In genomic region chr9:20564650-20565049, GRCh38 we compare ENCODE assay signal across 21 cellular contexts. TPM values are rescaled to one million over a fixed set of nuclear protein-coding genes. Genes with fewer than 3 reads are reported as not detected.
DNase-seq lines count a peak whose midpoint lies in the region; ATAC-seq, FAIRE-seq and TF ChIP-seq lines count a peak whose summit lies in the region.
"Had no signal": no experiment of that assay in that cellular context is flagged by ENCODE, and none has a peak within 500 bp of the region (broad histone marks: within the 10 kb centered on the region; RNA-seq: fewer than 3 reads in every experiment).

No MANE protein-coding gene starts in this region.

- H2AFZ ChIP-seq in Karpas-422 (ENCODE audit: low read length) (no peak overlapping the region), GM12878 (ENCODE audit: control insufficient read depth, low read depth, low read length) (no peak overlapping the region), mammary epithelial cell (ENCODE audit: low read depth, low read length) (no peak overlapping the region)
- H2AFZ ChIP-seq: GM23248 had no signal

- DNase-seq in DMS79 (lab: John Stamatoyannopoulos, UW), result peak; percentile 8
- DNase-seq in DMS79 treated with DMSO at 0.1 percent for 48 hours (lab: John Stamatoyannopoulos, UW), result no peak
- DNase-seq in Karpas-422, result peak; percentile 57
- no peak for DNase-seq in GM12878 (ENCODE audit: low read depth, low spot score)
- DNase-seq in mammary epithelial cell, result no peak
- no peak for DNase-seq in WTC11 (ENCODE audit: low spot score)
- DNase-seq: CD8-positive, alpha-beta memory T cell; COR-L47; DMS 273 treated with DMSO at 0.1 percent for 48 hours; DMS53; GDM1; GM23248; KBM-7 had no signal

- peaks cover 4% of the 10 kb centered on the region for H3K4me1 Mint-ChIP-seq in stimulated activated memory B cell treated with anti-CD40 and anti-IgM and Interleukin-4, amounts not matched to agents 10 μg/mL and 1 μg/mL and 100 μg/mL, for 72 hours
- peaks cover 2% of the 10 kb centered on the region for H3K4me1 Mint-ChIP-seq in WTC11
- H3K4me1 Mint-ChIP-seq: B cell had no signal

- H3K9ac ChIP-seq in Karpas-422 (ENCODE audit: low read length), result no peak overlapping the region
- H3K9ac ChIP-seq in GM12878 (ENCODE audit: control insufficient read depth, insufficient read depth, low read length), result no peak overlapping the region
- no peak overlapping the region for H3K9ac ChIP-seq in mammary epithelial cell (ENCODE audit: insufficient read depth, low read length)
- H3K9ac ChIP-seq: BLaER1 treated with 17β-estradiol and CSF1 and Interleukin-3, amounts not matched to agents 10 nM and 100 nM; GM23248 had no signal

- SMC1A ChIA-PET in GM12878 (lab: Charles Lee; ENCODE audit: uncharacterized antibody, unreplicated experiment), result interaction anchor here (1.0 to 2.2 kb wide), 4 partner anchors 8 to 15 kb away, joined by 3 to 13 read pairs (median 5); no protein-coding TSS in a partner anchor

- H4K20me1 ChIP-seq in Karpas-422 (ENCODE audit: insufficient read depth, low read depth, low read length) (peaks cover 32% of the 10 kb centered on the region), GM12878 (ENCODE audit: control insufficient read depth, insufficient read depth) (no peaks in the 10 kb centered on the region), mammary epithelial cell (ENCODE audit: insufficient read depth, low read length) (no peaks in the 10 kb centered on the region)
- H4K20me1 ChIP-seq: BLaER1 treated with 17β-estradiol and CSF1 and Interleukin-3, amounts not matched to agents 10 nM and 100 nM had no signal

- RAD21 ChIA-PET in GM12878 (lab: Charles Lee; ENCODE audit: unreplicated experiment), result interaction anchor here (0.9 kb wide), 1 partner anchor 9 kb away, joined by 4 read pairs; no protein-coding TSS in a partner anchor

- H3K27me3 Mint-ChIP-seq in stimulated activated memory B cell treated with anti-CD40 and anti-IgM and Interleukin-4, amounts not matched to agents 10 μg/mL and 1 μg/mL and 100 μg/mL, for 72 hours, result no peaks in the 10 kb centered on the region
- no peaks in the 10 kb centered on the region for H3K27me3 Mint-ChIP-seq in WTC11 (ENCODE audit: low read depth)
- H3K27me3 Mint-ChIP-seq: CD8-positive, alpha-beta memory T cell; IgD-negative memory B cell had no signal

- BruUV-seq in GM12878 (replicated peaks; lab: Mats Ljungman, UMichigan) (no TSS peak), mammary epithelial cell (replicated peaks; lab: Mats Ljungman, UMichigan) (no TSS peak)

- H3K27ac ChIP-seq in Karpas-422 (ENCODE audit: low read length) (no peak overlapping the region), GM12878 (ENCODE audit: control insufficient read depth, insufficient read depth) (no peak overlapping the region), mammary epithelial cell (ENCODE audit: insufficient read depth, low read depth, low read length) (no peak overlapping the region)
- H3K27ac ChIP-seq: 22Rv1; BLaER1 treated with 17β-estradiol and CSF1 and Interleukin-3, amounts not matched to agents 10 nM and 100 nM; GM23248 had no signal

- H3K79me2 ChIP-seq in Karpas-422 (ENCODE audit: low read length) (no peaks in the 10 kb centered on the region), GM12878 (ENCODE audit: control insufficient read depth, insufficient read depth, low read length) (peaks cover 68% of the 10 kb centered on the region), mammary epithelial cell (ENCODE audit: insufficient read depth, low read length) (no peaks in the 10 kb centered on the region)

- 33% methylated on average over 3 of the region's 3 CpGs for WGBS in GM12878 (ENCODE audit: insufficient coverage, insufficient replicate concordance, low lambda C conversion rate, missing lambda C conversion rate)
- WGBS in mammary epithelial cell (ENCODE audit: low coverage, missing lambda C conversion rate), result 72% methylated on average over 3 of the region's 3 CpGs

- dilution Hi-C loops in mammary epithelial cell (cut with HindIII; ENCODE audit: low sequenced_read_pairs), result no loop called here

- H3K4me3 ChIP-seq in Karpas-422 (ENCODE audit: low read length), result no peak overlapping the region
- no peak overlapping the region for H3K4me3 ChIP-seq in GM12878
- no peak overlapping the region for H3K4me3 ChIP-seq in mammary epithelial cell (replicated peaks in 1 of 3; ENCODE audit: insufficient read depth in 1 of 3, low read depth in 2 of 3, low read length in 3 of 3)
- H3K4me3 ChIP-seq: BLaER1 treated with 17β-estradiol and CSF1 and Interleukin-3, amounts not matched to agents 10 nM and 100 nM; GM23248; HAP-1 had no signal

- no peak for TF ChIP-seq RAD21 in GM12878 (IDR thresholded peaks at IDR 0.05; ENCODE audit: insufficient read depth, low read depth, low read length)

- TF ChIP-seq CTCF in GM12878 (IDR thresholded peaks at IDR 0.05 in 2 of 3, conservative IDR thresholded peaks at IDR 0.05 in 1 of 3; ENCODE audit: control insufficient read depth in 2 of 3, extremely low read depth in 1 of 3, insufficient read depth in 1 of 3, low read depth in 3 of 3, low read length in 3 of 3), result no peak
- TF ChIP-seq CTCF in mammary epithelial cell (conservative IDR thresholded peaks at IDR 0.05 in 1 of 2, IDR thresholded peaks at IDR 0.05 in 1 of 2; ENCODE audit: extremely low read depth in 1 of 2, insufficient read depth in 1 of 2, low read depth in 1 of 2, low read length in 2 of 2), result no peak
- no peak for TF ChIP-seq CTCF in WTC11 (IDR thresholded peaks at IDR 0.05)

- no peak for TF ChIP-seq EP300 in GM12878 (IDR thresholded peaks at IDR 0.05; ENCODE audit: borderline replicate concordance in 1 of 2, control insufficient read depth in 1 of 2, low read depth in 2 of 2, low read length in 2 of 2)

- H3K27me3 ChIP-seq in Karpas-422 (ENCODE audit: low read length), result no peaks in the 10 kb centered on the region
- H3K27me3 ChIP-seq in GM12878 (replicated peaks in 1 of 2; ENCODE audit: control insufficient read depth in 2 of 2, insufficient read depth in 2 of 2, low read length in 1 of 2), result no peaks in the 10 kb centered on the region
- no peaks in the 10 kb centered on the region for H3K27me3 ChIP-seq in mammary epithelial cell (ENCODE audit: insufficient read depth, low read length)
- H3K27me3 ChIP-seq: BLaER1 treated with 17β-estradiol and CSF1 and Interleukin-3, amounts not matched to agents 10 nM and 100 nM had no signal

- in situ Hi-C loops in GM12878 (cut with MboI), result no loop called here
- in situ Hi-C loops in mammary epithelial cell (cut with MboI; ENCODE audit: low sequenced_read_pairs in 2 of 2), result no loop called here

- ATAC-seq in GM12878 (peak; percentile 40; the same call in 2 of the 3 replicates), HG02610 (IDR thresholded peaks at IDR 0.05; ENCODE audit: unreplicated experiment) (no peak), WTC11 (no peak)
- peak; percentile 53 for ATAC-seq in stimulated activated memory B cell treated with anti-CD40 and anti-IgM and Interleukin-4, amounts not matched to agents 10 μg/mL and 1 μg/mL and 100 μg/mL, for 72 hours
- ATAC-seq: HepG2 had no signal

- CTCF ChIA-PET in GM12878 (lab: Yijun Ruan, JAX) (no interaction called here), mammary epithelial cell (lab: Charles Lee; ENCODE audit: low non-redundant PET) (no interaction called here), WTC11 (lab: Charles Lee) (no interaction called here)

- no peaks in the 10 kb centered on the region for H3K36me3 ChIP-seq in Karpas-422 (ENCODE audit: insufficient read depth, low read length)
- no peaks in the 10 kb centered on the region for H3K36me3 ChIP-seq in GM12878 (ENCODE audit: control insufficient read depth in 2 of 2, insufficient read depth in 2 of 2, low read length in 1 of 2)
- no peaks in the 10 kb centered on the region for H3K36me3 ChIP-seq in mammary epithelial cell (ENCODE audit: insufficient read depth, low read length)
- H3K36me3 ChIP-seq: BLaER1 treated with 17β-estradiol and CSF1 and Interleukin-3, amounts not matched to agents 10 nM and 100 nM; HAP-1 had no signal

- no peak overlapping the region for H3K4me3 Mint-ChIP-seq in stimulated activated memory B cell treated with anti-CD40 and anti-IgM and Interleukin-4, amounts not matched to agents 10 μg/mL and 1 μg/mL and 100 μg/mL, for 72 hours
- H3K4me3 Mint-ChIP-seq in WTC11, result no peak overlapping the region
- H3K4me3 Mint-ChIP-seq: B cell; CD8-positive, alpha-beta memory T cell; IgD-negative memory B cell had no signal

- H3K9me3 Mint-ChIP-seq in stimulated activated memory B cell treated with anti-CD40 and anti-IgM and Interleukin-4, amounts not matched to agents 10 μg/mL and 1 μg/mL and 100 μg/mL, for 72 hours, result no peaks in the 10 kb centered on the region
- H3K9me3 Mint-ChIP-seq in WTC11, result no peaks in the 10 kb centered on the region
- H3K9me3 Mint-ChIP-seq: CD8-positive, alpha-beta memory T cell; IgD-negative memory B cell had no signal

- no peaks in the 10 kb centered on the region for H3K9me2 ChIP-seq in Karpas-422 (replicated peaks; ENCODE audit: insufficient read depth, low read length)

- no peaks in the 10 kb centered on the region for H3K36me3 Mint-ChIP-seq in stimulated activated memory B cell treated with anti-CD40 and anti-IgM and Interleukin-4, amounts not matched to agents 10 μg/mL and 1 μg/mL and 100 μg/mL, for 72 hours
- no peaks in the 10 kb centered on the region for H3K36me3 Mint-ChIP-seq in WTC11
- H3K36me3 Mint-ChIP-seq: IgD-negative memory B cell had no signal

- peak overlapping the region; percentile 16 for H3K4me2 ChIP-seq in Karpas-422 (ENCODE audit: low read depth, low read length, poor library complexity, severe bottlenecking)
- no peak overlapping the region for H3K4me2 ChIP-seq in GM12878 (ENCODE audit: control insufficient read depth, insufficient read depth)
- H3K4me2 ChIP-seq in mammary epithelial cell (ENCODE audit: insufficient read depth, low read depth, low read length), result no peak overlapping the region
- H3K4me2 ChIP-seq: BLaER1 treated with 17β-estradiol and CSF1 and Interleukin-3, amounts not matched to agents 10 nM and 100 nM had no signal

- no peak for FAIRE-seq in GM12878 (lab: Jason Lieb, UNC)
- FAIRE-seq: HepG2 had no signal

- H3K9me3 ChIP-seq in Karpas-422 (ENCODE audit: low read length) (no peaks in the 10 kb centered on the region), GM12878 (replicated peaks; ENCODE audit: control insufficient read depth, insufficient read depth, low read length) (no peaks in the 10 kb centered on the region), mammary epithelial cell (replicated peaks; ENCODE audit: insufficient read depth, low read length) (no peaks in the 10 kb centered on the region)
- H3K9me3 ChIP-seq: BLaER1 treated with 17β-estradiol and CSF1 and Interleukin-3, amounts not matched to agents 10 nM and 100 nM; HAP-1 had no signal

- peaks cover 29% of the 10 kb centered on the region for H3K4me1 ChIP-seq in Karpas-422 (ENCODE audit: low read length)
- H3K4me1 ChIP-seq in GM12878 (ENCODE audit: control insufficient read depth, insufficient read depth, low read length), result peaks cover 7% of the 10 kb centered on the region
- H3K4me1 ChIP-seq in mammary epithelial cell (ENCODE audit: insufficient read depth, low read length), result no peaks in the 10 kb centered on the region
- H3K4me1 ChIP-seq: BLaER1 treated with 17β-estradiol and CSF1 and Interleukin-3, amounts not matched to agents 10 nM and 100 nM; HAP-1 had no signal

- POLR2A ChIA-PET in GM12878 (lab: Charles Lee) (interaction anchor here (0.5 kb wide), 1 partner anchor 22 kb away, joined by 4 read pairs; no protein-coding TSS in a partner anchor), WTC11 (lab: Charles Lee) (no interaction called here)

- TF ChIP-seq POLR2A in GM12878 (IDR thresholded peaks at IDR 0.05; ENCODE audit: low read depth, low read length), result no peak

- intact Hi-C loops in GM12878 (cut with micrococcal nuclease; ENCODE audit: unreplicated experiment) (no loop called here), mammary epithelial cell (cut with micrococcal nuclease) (no loop called here)

- no peak overlapping the region for H3K27ac Mint-ChIP-seq in stimulated activated memory B cell treated with anti-CD40 and anti-IgM and Interleukin-4, amounts not matched to agents 10 μg/mL and 1 μg/mL and 100 μg/mL, for 72 hours
- no peak overlapping the region for H3K27ac Mint-ChIP-seq in WTC11
- H3K27ac Mint-ChIP-seq: B cell; CD8-positive, alpha-beta memory T cell; IgD-negative memory B cell had no signal

RNA-seq across cellular contexts. Expression of gene MLLT3, which starts 57.6 kb away (rescaled TPM):
- total RNA-seq in Karpas-422 (2014; rRNA removed; shearing (Covaris generic); ENCODE audit: low replicate concordance), result 4.0 and 5.8 TPM in 2 replicates
- 73.4 and 76.3 TPM in 2 replicates for total RNA-seq in GM12878 (2013; cell fraction: nucleolus; rRNA removed)
- total RNA-seq in GM12878 (2014; rRNA removed) (29.4 and 38.2 TPM in 2 replicates), GM12878 (2014; rRNA removed; fragmentation: Illumina TruSeq; extraction: Trizol) (46.7 and 47.4 TPM in 2 replicates), GM12878 (2021) (38.4 and 40.7 TPM in 2 replicates), mammary epithelial cell (10 to 100 TPM in 1 of 2 donors, 1 to 10 TPM in 1; 8.8 to 11.7 TPM), WTC11 (2021) (7.0 to 11.6 TPM (median 10.0 TPM) in 3 replicates)
- polyA plus RNA-seq in GM12878 (2011; ENCODE audit: low read depth), result 36.8 TPM
- polyA plus RNA-seq in GM12878 (2011; rRNA removed) (72.3 and 124 TPM in 2 replicates), GM12878 (2014; fragmentation: Illumina TruSeq; extraction: Trizol) (36.7 and 57.0 TPM in 2 replicates), GM12878 (2014; fragmentation: Nextera tagmentation; extraction: Ambion mirVana) (10 to 100 TPM; 32.9 to 37.9 TPM), GM12878 (2014; rRNA removed) (26.4 and 34.5 TPM in 2 replicates), GM12878 (2016; fragmentation: Nextera tagmentation; extraction: Ambion mirVana) (10 to 100 TPM; 17.7 to 20.3 TPM), mammary epithelial cell (5.5 TPM)
- 29.1 and 32.0 TPM in 2 replicates for polyA plus RNA-seq in GM12878 (2011; cell fraction: cytosol; rRNA removed)
- 19.6 and 29.5 TPM in 2 replicates for polyA plus RNA-seq in GM12878 (2011; cell fraction: nucleus; rRNA removed)
- 34.3 and 48.6 TPM in 2 replicates for polyA plus RNA-seq in GM12878 (2012)
- polyA minus RNA-seq in GM12878 (2011; rRNA and poly(A)+ RNA removed), result 53.1 and 108 TPM in 2 replicates
- 22.1 and 24.3 TPM in 2 replicates for polyA minus RNA-seq in GM12878 (2011; cell fraction: cytosol; rRNA and poly(A)+ RNA removed)
- polyA minus RNA-seq in GM12878 (2011; cell fraction: nucleus; rRNA and poly(A)+ RNA removed), result 33.1 and 36.6 TPM in 2 replicates
- polyA minus RNA-seq in mammary epithelial cell, result 1.8 TPM

Comparison
In these comparisons a context has a peak if more than half of its experiments do, and no peak if none do; other contexts are left out.
1. DNase-seq: peak in DMS79 (single experiment) and Karpas-422 (single experiment); none in DMS79 treated with DMSO at 0.1 percent for 48 hours (single experiment), GM12878 (single experiment), mammary epithelial cell (single experiment) and WTC11 (single experiment).
2. ATAC-seq: peak in GM12878 (single experiment) and stimulated activated memory B cell treated with anti-CD40 and anti-IgM and Interleukin-4, amounts not matched to agents 10 μg/mL and 1 μg/mL and 100 μg/mL, for 72 hours (single experiment); none in HG02610 (single experiment) and WTC11 (single experiment).